2 cellular contexts compared by ENCODE assay signal in the genomic region with DNA sequence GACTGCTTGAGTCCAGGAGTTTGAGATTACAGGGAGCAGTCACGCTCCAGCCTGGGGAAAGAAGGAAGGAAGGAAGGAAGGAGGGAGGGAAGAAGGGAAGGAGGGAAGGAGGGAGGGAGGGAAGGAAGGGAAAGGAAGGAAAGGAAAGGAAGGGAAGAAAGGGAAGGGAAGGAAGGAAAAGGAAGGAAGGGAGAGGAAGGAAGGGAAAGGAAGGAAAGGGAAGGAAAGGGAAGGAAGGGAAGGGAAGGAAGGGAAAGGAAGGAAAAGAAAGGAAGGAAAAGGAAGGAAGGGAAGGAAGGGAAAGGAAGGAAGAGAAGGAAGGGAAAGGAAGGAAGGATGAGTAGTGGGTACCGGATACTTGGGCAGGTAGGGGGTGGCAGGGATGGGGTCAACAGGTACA.
TF ChIP-seq lines count a peak whose summit lies in the region.

No MANE protein-coding gene starts in this region.

TF ChIP-seq in HEK293, 187 proteins besides CTCF, POLR2A, EP300 and RAD21:
- TF ChIP-seq ZNF366 (tag by site-specific recombination; conservative IDR thresholded peaks at IDR 0.05) (peak; percentile 93), PRDM1 (tag by site-specific recombination; IDR thresholded peaks at IDR 0.05) (peak; percentile 99), RBAK (tag by site-specific recombination; IDR thresholded peaks at IDR 0.05) (no peak)

TF ChIP-seq in K562, 482 proteins besides CTCF, POLR2A, EP300 and RAD21:
- TF ChIP-seq CBX3 (IDR thresholded peaks at IDR 0.05; ENCODE audit: borderline replicate concordance in 1 of 2, low read length in 2 of 2): no peak
- peak; percentile 44; the same call in 1 of the 2 replicates for TF ChIP-seq ELF4 (CRISPR knock-in tag; IDR thresholded peaks at IDR 0.05)
- TF ChIP-seq, protein P1, sequence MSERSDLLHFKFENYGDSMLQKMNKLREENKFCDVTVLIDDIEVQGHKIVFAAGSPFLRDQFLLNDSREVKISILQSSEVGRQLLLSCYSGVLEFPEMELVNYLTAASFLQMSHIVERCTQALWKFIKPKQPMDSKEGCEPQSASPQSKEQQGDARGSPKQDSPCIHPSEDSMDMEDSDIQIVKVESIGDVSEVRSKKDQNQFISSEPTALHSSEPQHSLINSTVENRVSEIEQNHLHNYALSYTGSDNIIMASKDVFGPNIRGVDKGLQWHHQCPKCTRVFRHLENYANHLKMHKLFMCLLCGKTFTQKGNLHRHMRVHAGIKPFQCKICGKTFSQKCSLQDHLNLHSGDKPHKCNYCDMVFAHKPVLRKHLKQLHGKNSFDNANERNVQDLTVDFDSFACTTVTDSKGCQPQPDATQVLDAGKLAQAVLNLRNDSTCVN (CRISPR knock-in tag; IDR thresholded peaks at IDR 0.05): peak; percentile 51; the same call in 1 of the 2 replicates
- TF ChIP-seq, protein P2, sequence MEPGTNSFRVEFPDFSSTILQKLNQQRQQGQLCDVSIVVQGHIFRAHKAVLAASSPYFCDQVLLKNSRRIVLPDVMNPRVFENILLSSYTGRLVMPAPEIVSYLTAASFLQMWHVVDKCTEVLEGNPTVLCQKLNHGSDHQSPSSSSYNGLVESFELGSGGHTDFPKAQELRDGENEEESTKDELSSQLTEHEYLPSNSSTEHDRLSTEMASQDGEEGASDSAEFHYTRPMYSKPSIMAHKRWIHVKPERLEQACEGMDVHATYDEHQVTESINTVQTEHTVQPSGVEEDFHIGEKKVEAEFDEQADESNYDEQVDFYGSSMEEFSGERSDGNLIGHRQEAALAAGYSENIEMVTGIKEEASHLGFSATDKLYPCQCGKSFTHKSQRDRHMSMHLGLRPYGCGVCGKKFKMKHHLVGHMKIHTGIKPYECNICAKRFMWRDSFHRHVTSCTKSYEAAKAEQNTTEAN (CRISPR knock-in tag; IDR thresholded peaks at IDR 0.05): no peak
- TF ChIP-seq PML (IDR thresholded peaks at IDR 0.05; ENCODE audit: low read length): no peak
- TF ChIP-seq, protein P3, sequence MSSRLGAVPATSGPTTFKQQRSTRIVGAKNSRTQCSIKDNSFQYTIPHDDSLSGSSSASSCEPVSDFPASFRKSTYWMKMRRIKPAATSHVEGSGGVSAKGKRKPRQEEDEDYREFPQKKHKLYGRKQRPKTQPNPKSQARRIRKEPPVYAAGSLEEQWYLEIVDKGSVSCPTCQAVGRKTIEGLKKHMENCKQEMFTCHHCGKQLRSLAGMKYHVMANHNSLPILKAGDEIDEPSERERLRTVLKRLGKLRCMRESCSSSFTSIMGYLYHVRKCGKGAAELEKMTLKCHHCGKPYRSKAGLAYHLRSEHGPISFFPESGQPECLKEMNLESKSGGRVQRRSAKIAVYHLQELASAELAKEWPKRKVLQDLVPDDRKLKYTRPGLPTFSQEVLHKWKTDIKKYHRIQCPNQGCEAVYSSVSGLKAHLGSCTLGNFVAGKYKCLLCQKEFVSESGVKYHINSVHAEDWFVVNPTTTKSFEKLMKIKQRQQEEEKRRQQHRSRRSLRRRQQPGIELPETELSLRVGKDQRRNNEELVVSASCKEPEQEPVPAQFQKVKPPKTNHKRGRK (tag; IDR thresholded peaks at IDR 0.05): peak; percentile 68
- TF ChIP-seq, protein P4, sequence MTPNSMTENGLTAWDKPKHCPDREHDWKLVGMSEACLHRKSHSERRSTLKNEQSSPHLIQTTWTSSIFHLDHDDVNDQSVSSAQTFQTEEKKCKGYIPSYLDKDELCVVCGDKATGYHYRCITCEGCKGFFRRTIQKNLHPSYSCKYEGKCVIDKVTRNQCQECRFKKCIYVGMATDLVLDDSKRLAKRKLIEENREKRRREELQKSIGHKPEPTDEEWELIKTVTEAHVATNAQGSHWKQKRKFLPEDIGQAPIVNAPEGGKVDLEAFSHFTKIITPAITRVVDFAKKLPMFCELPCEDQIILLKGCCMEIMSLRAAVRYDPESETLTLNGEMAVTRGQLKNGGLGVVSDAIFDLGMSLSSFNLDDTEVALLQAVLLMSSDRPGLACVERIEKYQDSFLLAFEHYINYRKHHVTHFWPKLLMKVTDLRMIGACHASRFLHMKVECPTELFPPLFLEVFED (CRISPR knock-in tag; conservative IDR thresholded peaks at IDR 0.05): 0 out of 2 replicates have a peak, but pooled peaks have one; percentile 53
- no peak for TF ChIP-seq TGIF2 (CRISPR knock-in tag; IDR thresholded peaks at IDR 0.05)
- no peak for TF ChIP-seq RBM17 (IDR thresholded peaks at IDR 0.05; ENCODE audit: borderline replicate concordance, low read depth, low read length)
- TF ChIP-seq HNRNPH1 (optimal IDR thresholded peaks at IDR 0.05; ENCODE audit: low read depth, low read length): no peak
- no peak for TF ChIP-seq CCAR2 (IDR thresholded peaks at IDR 0.05; ENCODE audit: low read depth, low read length)
- no peak for TF ChIP-seq RBM15 (IDR thresholded peaks at IDR 0.05; ENCODE audit: insufficient read depth, low read length)
- TF ChIP-seq ARID1B (IDR thresholded peaks at IDR 0.05): no peak
- TF ChIP-seq, protein P5, sequence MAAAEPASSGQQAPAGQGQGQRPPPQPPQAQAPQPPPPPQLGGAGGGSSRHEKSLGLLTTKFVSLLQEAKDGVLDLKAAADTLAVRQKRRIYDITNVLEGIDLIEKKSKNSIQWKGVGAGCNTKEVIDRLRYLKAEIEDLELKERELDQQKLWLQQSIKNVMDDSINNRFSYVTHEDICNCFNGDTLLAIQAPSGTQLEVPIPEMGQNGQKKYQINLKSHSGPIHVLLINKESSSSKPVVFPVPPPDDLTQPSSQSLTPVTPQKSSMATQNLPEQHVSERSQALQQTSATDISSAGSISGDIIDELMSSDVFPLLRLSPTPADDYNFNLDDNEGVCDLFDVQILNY (CRISPR knock-in tag; IDR thresholded peaks at IDR 0.05): no peak
- TF ChIP-seq, protein P6, sequence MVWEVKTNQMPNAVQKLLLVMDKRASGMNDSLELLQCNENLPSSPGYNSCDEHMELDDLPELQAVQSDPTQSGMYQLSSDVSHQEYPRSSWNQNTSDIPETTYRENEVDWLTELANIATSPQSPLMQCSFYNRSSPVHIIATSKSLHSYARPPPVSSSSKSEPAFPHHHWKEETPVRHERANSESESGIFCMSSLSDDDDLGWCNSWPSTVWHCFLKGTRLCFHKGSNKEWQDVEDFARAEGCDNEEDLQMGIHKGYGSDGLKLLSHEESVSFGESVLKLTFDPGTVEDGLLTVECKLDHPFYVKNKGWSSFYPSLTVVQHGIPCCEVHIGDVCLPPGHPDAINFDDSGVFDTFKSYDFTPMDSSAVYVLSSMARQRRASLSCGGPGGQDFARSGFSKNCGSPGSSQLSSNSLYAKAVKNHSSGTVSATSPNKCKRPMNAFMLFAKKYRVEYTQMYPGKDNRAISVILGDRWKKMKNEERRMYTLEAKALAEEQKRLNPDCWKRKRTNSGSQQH (CRISPR knock-in tag; IDR thresholded peaks at IDR 0.05): peak; percentile 59; the same call in 1 of the 2 replicates
- TF ChIP-seq, protein P7, sequence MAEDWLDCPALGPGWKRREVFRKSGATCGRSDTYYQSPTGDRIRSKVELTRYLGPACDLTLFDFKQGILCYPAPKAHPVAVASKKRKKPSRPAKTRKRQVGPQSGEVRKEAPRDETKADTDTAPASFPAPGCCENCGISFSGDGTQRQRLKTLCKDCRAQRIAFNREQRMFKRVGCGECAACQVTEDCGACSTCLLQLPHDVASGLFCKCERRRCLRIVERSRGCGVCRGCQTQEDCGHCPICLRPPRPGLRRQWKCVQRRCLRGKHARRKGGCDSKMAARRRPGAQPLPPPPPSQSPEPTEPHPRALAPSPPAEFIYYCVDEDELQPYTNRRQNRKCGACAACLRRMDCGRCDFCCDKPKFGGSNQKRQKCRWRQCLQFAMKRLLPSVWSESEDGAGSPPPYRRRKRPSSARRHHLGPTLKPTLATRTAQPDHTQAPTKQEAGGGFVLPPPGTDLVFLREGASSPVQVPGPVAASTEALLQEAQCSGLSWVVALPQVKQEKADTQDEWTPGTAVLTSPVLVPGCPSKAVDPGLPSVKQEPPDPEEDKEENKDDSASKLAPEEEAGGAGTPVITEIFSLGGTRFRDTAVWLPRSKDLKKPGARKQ (CRISPR knock-in tag; IDR thresholded peaks at IDR 0.05): no peak
- TF ChIP-seq TAF7 (tag; IDR thresholded peaks at IDR 0.05): peak; percentile 24; the same call in 1 of the 2 replicates
- TF ChIP-seq, protein P8, sequence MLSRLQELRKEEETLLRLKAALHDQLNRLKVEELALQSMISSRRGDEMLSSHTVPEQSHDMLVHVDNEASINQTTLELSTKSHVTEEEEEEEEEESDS (CRISPR knock-in tag; IDR thresholded peaks at IDR 0.05): no peak
- peak; percentile 81; the same call in 1 of the 2 replicates for TF ChIP-seq OTX1 (CRISPR knock-in tag; IDR thresholded peaks at IDR 0.05)
